9 cellular contexts compared by ENCODE assay signal in the genomic region with DNA sequence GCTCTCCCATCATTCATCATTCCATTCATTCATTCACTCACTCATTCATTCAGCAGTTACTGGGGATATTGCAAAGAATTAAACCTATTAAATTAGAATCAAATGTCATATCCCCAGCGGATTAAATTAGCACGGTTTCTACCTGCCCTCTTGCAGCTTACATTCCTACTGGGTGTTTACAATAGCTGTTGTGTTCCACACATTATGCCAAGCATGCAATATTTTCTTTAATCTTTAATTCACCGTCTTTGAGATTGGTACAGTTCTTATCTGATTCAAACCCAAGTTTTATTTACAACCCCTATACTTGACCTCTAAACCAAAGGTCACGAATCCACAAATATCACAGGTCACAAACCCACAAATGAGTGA. TPM values are rescaled to one million over a fixed set of nuclear protein-coding genes. Genes with fewer than 3 reads are reported as not detected.
A peak's percentile ranks its signal among the peaks of the same experiment; 100 is the strongest.
DNase-seq lines count a peak whose midpoint lies in the region; ATAC-seq lines count a peak whose summit lies in the region.
"Had no signal": no experiment of that assay in that cellular context is flagged by ENCODE, and none has a peak within 500 bp of the region (broad histone marks: within the 10 kb centered on the region; RNA-seq: fewer than 3 reads in every experiment).

No MANE protein-coding gene starts in this region.

- H3K4me3 ChIP-seq in adipocyte (ENCODE audit: low read length) = peak overlapping the region; percentile 91

- peaks cover 32% of the 10 kb centered on the region for H3K4me1 Mint-ChIP-seq in activated CD4-positive, alpha-beta T cell treated with anti-CD3 and anti-CD28 coated beads, Interleukin-2, amount 10 ng/mL, durations not matched to agents 7 days and 5 days

- H3K4me3 Mint-ChIP-seq in activated CD4-positive, alpha-beta T cell treated with anti-CD3 and anti-CD28 coated beads, Interleukin-2, amount 10 ng/mL, durations not matched to agents 7 days and 5 days = peak overlapping the region; percentile 87

- H3K27me3 ChIP-seq in adipocyte (replicated peaks; ENCODE audit: control insufficient read depth, insufficient read depth, low read length) (peaks cover 5% of the 10 kb centered on the region), layer of hippocampus (ENCODE audit: control insufficient read depth, insufficient read depth, low read length) (no peaks in the 10 kb centered on the region)

- ATAC-seq in activated CD4-positive, CD25-positive, alpha-beta regulatory T cell treated with anti-CD3 and anti-CD28 coated beads, Interleukin-2, amount 50 U/mL, for 24 hours = no peak

- H3K36me3 Mint-ChIP-seq in activated CD4-positive, alpha-beta T cell treated with anti-CD3 and anti-CD28 coated beads, Interleukin-2, amount 10 ng/mL, durations not matched to agents 7 days and 5 days (ENCODE audit: low read depth) = no peaks in the 10 kb centered on the region

- no peaks in the 10 kb centered on the region for H3K36me3 ChIP-seq in adipocyte (ENCODE audit: control insufficient read depth, insufficient read depth, low read length, severe bottlenecking)

- H3K9me3 ChIP-seq in adipocyte (ENCODE audit: control insufficient read depth, low read length) = no peaks in the 10 kb centered on the region

- H3K27ac ChIP-seq in layer of hippocampus (ENCODE audit: low read depth, low read length) = peak overlapping the region; percentile 77
- peak overlapping the region; percentile 69 for H3K27ac ChIP-seq in temporal lobe (ENCODE audit: low read depth, low read length)

- DNase-seq in activated CD4-positive, alpha-beta T cell treated with anti-CD3 and anti-CD28 coated beads, Interleukin-2, amount 10 ng/mL, durations not matched to agents 7 days and 5 days = no peak
- no peak for DNase-seq in activated CD4-positive, alpha-beta T cell treated with anti-CD3 and anti-CD28 coated beads, Interleukin-2, amount 50 U/mL, for 48 hours
- no peak for DNase-seq in adipocyte (ENCODE audit: low read depth)
- DNase-seq in NCI-H524 treated with DMSO at 0.1 percent for 48 hours (lab: John Stamatoyannopoulos, UW) = no peak
- no peak for DNase-seq in stimulated activated naive CD4-positive, alpha-beta T cell treated with Interleukin-2 at 50 U/mL for 16 hours (lab: John Stamatoyannopoulos, UW)

- H3K27ac Mint-ChIP-seq in activated CD4-positive, alpha-beta T cell treated with anti-CD3 and anti-CD28 coated beads, Interleukin-2, amount 10 ng/mL, durations not matched to agents 7 days and 5 days = peak overlapping the region; percentile 76

- peaks cover 19% of the 10 kb centered on the region for H3K27me3 Mint-ChIP-seq in activated CD4-positive, alpha-beta T cell treated with anti-CD3 and anti-CD28 coated beads, Interleukin-2, amount 10 ng/mL, durations not matched to agents 7 days and 5 days

- POLR2A ChIA-PET in activated CD4-positive, alpha-beta T cell treated with anti-CD3 and anti-CD28 coated beads, Interleukin-2, amount 10 ng/mL, durations not matched to agents 7 days and 5 days (lab: Charles Lee) = no interaction called here

- H3K9ac ChIP-seq in adipocyte (ENCODE audit: low read length) = peak overlapping the region; percentile 77

- CTCF ChIA-PET in activated CD4-positive, alpha-beta T cell treated with anti-CD3 and anti-CD28 coated beads, Interleukin-2, amount 10 ng/mL, durations not matched to agents 7 days and 5 days (lab: Charles Lee) = no interaction called here

- peaks cover 13% of the 10 kb centered on the region for H3K4me1 ChIP-seq in adipocyte (ENCODE audit: control insufficient read depth, insufficient read depth, low read length)

- H3K9me3 Mint-ChIP-seq in activated CD4-positive, alpha-beta T cell treated with anti-CD3 and anti-CD28 coated beads, Interleukin-2, amount 10 ng/mL, durations not matched to agents 7 days and 5 days = no peaks in the 10 kb centered on the region

RNA-seq across cellular contexts. Expression of gene USP31, which starts 0.7 kb away (rescaled TPM):
- 1 to 10 TPM; 6.6 to 6.8 TPM for total RNA-seq in activated CD4-positive, alpha-beta T cell treated with anti-CD3 and anti-CD28 coated beads, Interleukin-2, amount 10 ng/mL, durations not matched to agents 7 days and 5 days
- 25.1 TPM for total RNA-seq in temporal lobe

RNA-seq across cellular contexts. Expression of gene SCNN1G, which starts 32.6 kb away (rescaled TPM):
- not detected for total RNA-seq in activated CD4-positive, alpha-beta T cell treated with anti-CD3 and anti-CD28 coated beads, Interleukin-2, amount 10 ng/mL, durations not matched to agents 7 days and 5 days
- total RNA-seq in temporal lobe = 0.98 TPM
- total RNA-seq: T-helper 1 cell treated with Interleukin-12 subunit alpha and Interleukin-12 subunit beta and Interleukin-4 antibody, amounts not matched to agents 30 ng/mL and 1 ng/mL, for 36 hours had no signal
